11 cellular contexts compared by ENCODE assay signal in genomic region chr3:69090021-69090420, GRCh38. TPM values are rescaled to one million over a fixed set of nuclear protein-coding genes. Genes with fewer than 3 reads are reported as not detected.
DNase-seq lines count a peak whose midpoint lies in the region; ATAC-seq and TF ChIP-seq lines count a peak whose summit lies in the region.
"Had no signal": no experiment of that assay in that cellular context is flagged by ENCODE, and none has a peak within 500 bp of the region (broad histone marks: within the 10 kb centered on the region; RNA-seq: fewer than 3 reads in every experiment).

No MANE protein-coding gene starts in this region.

- peaks cover 18 to 48% of the 10 kb centered on the region in 2 experiments for H3K4me1 ChIP-seq in HCT116 (ENCODE audit: control insufficient read depth in 1 of 2, insufficient read depth in 2 of 2, low read length in 2 of 2)
- peaks cover 71% of the 10 kb centered on the region for H3K4me1 ChIP-seq in mammary epithelial cell (ENCODE audit: insufficient read depth, low read length)
- H3K4me1 ChIP-seq in mesendoderm (ENCODE audit: control insufficient read depth, low read depth, low read length) = peaks cover 8% of the 10 kb centered on the region

- H3K9ac ChIP-seq in HCT116 (ENCODE audit: low read length) (no peak overlapping the region), mammary epithelial cell (ENCODE audit: insufficient read depth, low read length) (peak overlapping the region; percentile 18), mesendoderm (ENCODE audit: low read length) (no peak overlapping the region)

- WGBS in mammary epithelial cell (ENCODE audit: low coverage, missing lambda C conversion rate) = 3% methylated on average over 3 of the region's 3 CpGs
- WGBS in mesendoderm (ENCODE audit: extremely low coverage, insufficient coverage, low lambda C conversion rate) = no CpG with 5 or more reads among the region's 3 CpGs

- ATAC-seq in HCT116 = no peak
- no peak for ATAC-seq in left ventricle myocardium superior
- ATAC-seq: mucosa of descending colon had no signal

- no peaks in the 10 kb centered on the region for H3K79me1 ChIP-seq in mesendoderm (ENCODE audit: low read length)

- H2BK120ac ChIP-seq in mesendoderm (ENCODE audit: low read depth, low read length) = no peak overlapping the region

- no peaks in the 10 kb centered on the region for H3K9me2 ChIP-seq in HCT116 (ENCODE audit: insufficient read depth)

- no peak overlapping the region for H2BK5ac ChIP-seq in mesendoderm (ENCODE audit: low read length)

- in situ Hi-C loops in mammary epithelial cell (cut with MboI; ENCODE audit: low sequenced_read_pairs in 2 of 2) = no loop called here

- no peak for TF ChIP-seq POLR2A in HCT116 (IDR thresholded peaks at IDR 0.05; ENCODE audit: borderline replicate concordance, extremely low read depth, insufficient read depth, insufficient read length)

- dilution Hi-C loops in mammary epithelial cell (cut with HindIII; ENCODE audit: low sequenced_read_pairs) = no loop called here

- H3K79me2 ChIP-seq in HCT116 (ENCODE audit: insufficient read depth, low read length) = peaks cover 37% of the 10 kb centered on the region
- H3K79me2 ChIP-seq in mammary epithelial cell (ENCODE audit: insufficient read depth, low read length) = peaks cover 87% of the 10 kb centered on the region
- H3K79me2 ChIP-seq in mesendoderm (ENCODE audit: control insufficient read depth, insufficient read depth, low read length) = no peaks in the 10 kb centered on the region

- H3K4ac ChIP-seq in mesendoderm (ENCODE audit: low read depth, low read length) = no peak overlapping the region

- CTCF ChIA-PET in HCT116 (lab: Charles Lee) (no interaction called here), mammary epithelial cell (lab: Charles Lee; ENCODE audit: low non-redundant PET) (interaction anchor here (0.7 kb wide), 1 partner anchor 11 kb away, joined by 4 read pairs; no protein-coding TSS in a partner anchor)

- no peak overlapping the region for H3K23ac ChIP-seq in mesendoderm (ENCODE audit: low read length)

- H3K4me2 ChIP-seq in HCT116 (ENCODE audit: low read length) = peak overlapping the region; percentile 42
- peak overlapping the region; percentile 72 for H3K4me2 ChIP-seq in mammary epithelial cell (ENCODE audit: insufficient read depth, low read depth, low read length)
- no peak overlapping the region for H3K4me2 ChIP-seq in mesendoderm (ENCODE audit: low read length)

- H3K9me3 ChIP-seq in HCT116 (ENCODE audit: control insufficient read depth in 1 of 2, insufficient read depth in 1 of 2, low read depth in 1 of 2, low read length in 2 of 2) = no peaks in the 10 kb centered on the region
- H3K9me3 ChIP-seq in mammary epithelial cell (replicated peaks; ENCODE audit: insufficient read depth, low read length) = no peaks in the 10 kb centered on the region
- H3K9me3 ChIP-seq in WERI-Rb-1 (ENCODE audit: severe bottlenecking) = no peaks in the 10 kb centered on the region
- H3K9me3 ChIP-seq: HAP-1, mucosa of descending colon had no signal

- H4K20me1 ChIP-seq in HCT116 (ENCODE audit: insufficient read depth) = no peaks in the 10 kb centered on the region
- H4K20me1 ChIP-seq in mammary epithelial cell (ENCODE audit: insufficient read depth, low read length) = no peaks in the 10 kb centered on the region

- H4K5ac ChIP-seq in mesendoderm (ENCODE audit: low read length) = no peak overlapping the region

- POLR2A ChIA-PET in HCT116 (lab: Charles Lee) = no interaction called here

- H4K8ac ChIP-seq in mesendoderm (ENCODE audit: low read depth, low read length) = no peak overlapping the region

- BruUV-seq in HCT116 (replicated peaks; lab: Mats Ljungman, UMichigan) (no TSS peak), mammary epithelial cell (replicated peaks; lab: Mats Ljungman, UMichigan) (no TSS peak)

- H3K4me3 ChIP-seq in HCT116 (replicated peaks in 1 of 2; ENCODE audit: low read depth in 1 of 2, low read length in 2 of 2) (no peak overlapping the region), mammary epithelial cell (replicated peaks in 1 of 3; ENCODE audit: insufficient read depth in 1 of 3, low read depth in 2 of 3, low read length in 3 of 3) (no peak overlapping the region), mesendoderm (ENCODE audit: low read length) (no peak overlapping the region), WERI-Rb-1 (ENCODE audit: low read depth, low read length) (no peak overlapping the region)
- H3K4me3 ChIP-seq: HAP-1, mucosa of descending colon had no signal

- H3K36me3 ChIP-seq in HCT116 (ENCODE audit: control insufficient read depth in 1 of 2, insufficient read depth in 2 of 2, low read length in 2 of 2) (no peaks in the 10 kb centered on the region), mammary epithelial cell (ENCODE audit: insufficient read depth, low read length) (peaks cover 2% of the 10 kb centered on the region), mesendoderm (ENCODE audit: control insufficient read depth, insufficient read depth, low read length) (no peaks in the 10 kb centered on the region), WERI-Rb-1 (no peaks in the 10 kb centered on the region)
- H3K36me3 ChIP-seq: HAP-1 had no signal

- no peak overlapping the region for H2BK15ac ChIP-seq in mesendoderm (replicated peaks; ENCODE audit: low read depth)

- RAD21 ChIA-PET in HCT116 (lab: Charles Lee; ENCODE audit: low non-redundant PET in 1 of 2, low total read pairs in 2 of 2, uncharacterized antibody in 2 of 2, unreplicated experiment in 2 of 2) = no interaction called here

- H3K27me3 ChIP-seq in HCT116 (ENCODE audit: insufficient read depth, low read length) (no peaks in the 10 kb centered on the region), mammary epithelial cell (ENCODE audit: insufficient read depth, low read length) (no peaks in the 10 kb centered on the region), mesendoderm (ENCODE audit: insufficient read depth, low read length, poor library complexity) (no peaks in the 10 kb centered on the region), WERI-Rb-1 (ENCODE audit: insufficient read depth, low read depth, severe bottlenecking) (no peaks in the 10 kb centered on the region)

- no peak overlapping the region for H2AFZ ChIP-seq in HCT116 (ENCODE audit: low read depth, low read length, poor library complexity, severe bottlenecking)
- no peak overlapping the region for H2AFZ ChIP-seq in mammary epithelial cell (ENCODE audit: low read depth, low read length)

- H3K56ac ChIP-seq in mesendoderm (ENCODE audit: low read length) = no peak overlapping the region

- intact Hi-C loops in HCT116 (cut with micrococcal nuclease) (no loop called here), mammary epithelial cell (cut with micrococcal nuclease) (no loop called here), left ventricle myocardium superior (cut with micrococcal nuclease) (no loop called here)

- H3K27ac ChIP-seq in HCT116 (ENCODE audit: low read depth, low read length) (no peak overlapping the region), mammary epithelial cell (ENCODE audit: insufficient read depth, low read depth, low read length) (peak overlapping the region; percentile 64), mesendoderm (ENCODE audit: low read depth, low read length) (no peak overlapping the region), WERI-Rb-1 (no peak overlapping the region)

- TF ChIP-seq CTCF in HCT116 (IDR thresholded peaks at IDR 0.05 in 2 of 3, conservative IDR thresholded peaks at IDR 0.05 in 1 of 3; ENCODE audit: borderline replicate concordance in 1 of 3, insufficient read depth in 1 of 3, low read depth in 2 of 3, low read length in 2 of 3) (no peak), mammary epithelial cell (conservative IDR thresholded peaks at IDR 0.05 in 1 of 2, IDR thresholded peaks at IDR 0.05 in 1 of 2; ENCODE audit: extremely low read depth in 1 of 2, insufficient read depth in 1 of 2, low read depth in 1 of 2, low read length in 2 of 2) (no peak), WERI-Rb-1 (IDR thresholded peaks at IDR 0.05; ENCODE audit: low read depth, low read length) (no peak)

- no peak overlapping the region for H3K18ac ChIP-seq in mesendoderm (ENCODE audit: low read length)

- TF ChIP-seq RAD21 in HCT116 (IDR thresholded peaks at IDR 0.05; ENCODE audit: low read depth) = no peak

- H2AK5ac ChIP-seq in mesendoderm (ENCODE audit: low read length) = no peak overlapping the region

- DNase-seq in A172 (ENCODE audit: low spot score) = peak; percentile 57
- no peak for DNase-seq in HCT116 (ENCODE audit: low read depth, low spot score)
- DNase-seq in mammary epithelial cell = peak; percentile 82
- peak; percentile 25 for DNase-seq in mesendoderm
- no peak for DNase-seq in WERI-Rb-1
- no peak for DNase-seq in SHP77 (lab: John Stamatoyannopoulos, UW)
- no peak for DNase-seq in KG1 (lab: John Stamatoyannopoulos, UW)
- DNase-seq in left ventricle myocardium superior = no peak
- DNase-seq: mucosa of descending colon; stimulated activated naive CD4-positive, alpha-beta T cell had no signal

TF ChIP-seq in HCT116, 20 proteins besides CTCF, POLR2A, EP300 and RAD21 (continues in another document):
- peak; percentile 59 for TF ChIP-seq SP1 (IDR thresholded peaks at IDR 0.05; ENCODE audit: low read depth)

RNA-seq across cellular contexts. Expression of gene ARL6IP5, which starts 5.3 kb away (rescaled TPM):
- 99.7 and 109 TPM in 2 replicates for total RNA-seq in A172 (2014; rRNA removed; shearing (Covaris generic))
- 30.0 TPM for total RNA-seq in HCT116 (2021; ENCODE audit: unreplicated experiment)
- polyA plus RNA-seq in HCT116 (2012) = 27.6 and 31.4 TPM in 2 replicates
- total RNA-seq in mammary epithelial cell = 100 to 1,000 TPM in 1 of 2 donors, 10 to 100 TPM in 1; 74.7 to 116 TPM
- 77.6 TPM for polyA plus RNA-seq in mammary epithelial cell
- 96.9 TPM for polyA minus RNA-seq in mammary epithelial cell
- polyA plus RNA-seq in mesendoderm (2013, experiment 1 of 2) = 21.1 TPM
- polyA plus RNA-seq in mesendoderm (2013, experiment 2 of 2) = 21.6 TPM
- 214 TPM for total RNA-seq in left ventricle myocardium superior

RNA-seq across cellular contexts. Expression of gene UBA3, which starts 9.9 kb away (rescaled TPM):
- 75.4 and 83.1 TPM in 2 replicates for total RNA-seq in A172 (2014; rRNA removed; shearing (Covaris generic))
- 45.6 TPM for total RNA-seq in HCT116 (2021; ENCODE audit: unreplicated experiment)
- 18.8 and 23.5 TPM in 2 replicates for polyA plus RNA-seq in HCT116 (2012)
- 10 to 100 TPM; 70.0 to 76.1 TPM for total RNA-seq in mammary epithelial cell
- polyA plus RNA-seq in mammary epithelial cell = 47.7 TPM
- 44.1 TPM for polyA minus RNA-seq in mammary epithelial cell
- 54.4 TPM for polyA plus RNA-seq in mesendoderm (2013, experiment 1 of 2)
- 53.9 TPM for polyA plus RNA-seq in mesendoderm (2013, experiment 2 of 2)
- total RNA-seq in left ventricle myocardium superior = 93.4 TPM

RNA-seq across cellular contexts. Expression of gene LMOD3, which starts 32.4 kb away (rescaled TPM):
- total RNA-seq in A172 (2014; rRNA removed; shearing (Covaris generic)) = not detected in 2 replicates
- not detected for total RNA-seq in HCT116 (2021; ENCODE audit: unreplicated experiment)
- not detected in 2 replicates for polyA plus RNA-seq in HCT116 (2012)
- total RNA-seq in mammary epithelial cell = not detected
- not detected for polyA plus RNA-seq in mammary epithelial cell
- polyA minus RNA-seq in mammary epithelial cell = not detected
- not detected for polyA plus RNA-seq in mesendoderm (2013, experiment 1 of 2)
- polyA plus RNA-seq in mesendoderm (2013, experiment 2 of 2) = not detected
- 162 TPM for total RNA-seq in left ventricle myocardium superior

RNA-seq across cellular contexts. Expression of gene TMF1, which starts 37.9 kb away (rescaled TPM):
- total RNA-seq in A172 (2014; rRNA removed; shearing (Covaris generic)) = 20.3 and 24.4 TPM in 2 replicates
- total RNA-seq in HCT116 (2021; ENCODE audit: unreplicated experiment) (27.3 TPM), mammary epithelial cell (10 to 100 TPM; 35.4 to 46.3 TPM), left ventricle myocardium superior (18.9 TPM)
- 16.6 and 29.0 TPM in 2 replicates for polyA plus RNA-seq in HCT116 (2012)
- 11.9 TPM for polyA plus RNA-seq in mammary epithelial cell
- polyA minus RNA-seq in mammary epithelial cell = 12.4 TPM
- polyA plus RNA-seq in mesendoderm (2013, experiment 1 of 2) = 10.9 TPM
- polyA plus RNA-seq in mesendoderm (2013, experiment 2 of 2) = 11.2 TPM

Comparison
In these comparisons a context has a peak if more than half of its experiments do, and no peak if none do; other contexts are left out.
1. DNase-seq: peak in A172 (single experiment), mammary epithelial cell (single experiment) and mesendoderm (single experiment); none in HCT116 (single experiment), WERI-Rb-1 (single experiment), SHP77 (0 of 2), KG1 (single experiment) and left ventricle myocardium superior (single experiment).
2. RNA of gene LMOD3, which starts 32.4 kb away (total RNA-seq): 162 TPM in left ventricle myocardium superior (single experiment); not detected in mammary epithelial cell, not detected in A172 and not detected in HCT116 (single experiment); every median in the first group is over 100 times any median in the second.